ENCODE assay signal across 10 cellular contexts in the genomic region with DNA sequence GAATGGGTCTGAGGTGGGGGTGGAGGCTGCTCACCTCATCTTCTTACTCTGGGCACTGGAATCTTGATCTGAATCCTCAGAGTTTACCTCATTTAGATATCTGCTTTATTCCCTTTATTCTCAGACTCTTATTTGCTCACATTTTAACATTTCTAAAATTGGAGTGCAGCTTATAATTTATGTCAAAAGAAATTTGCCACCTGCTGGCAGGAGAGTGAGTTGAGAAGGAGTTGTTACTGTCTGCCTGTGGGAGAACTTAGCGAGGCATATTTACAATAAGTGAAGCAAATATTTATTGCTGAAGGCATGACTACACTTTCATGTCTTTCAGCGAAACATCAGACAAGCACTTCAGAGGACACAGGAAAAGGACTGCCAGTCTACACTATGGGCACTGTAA. TPM values are rescaled to one million over a fixed set of nuclear protein-coding genes. Genes with fewer than 3 reads are reported as not detected.
A peak's percentile ranks its signal among the peaks of the same experiment; 100 is the strongest.
DNase-seq lines count a peak whose midpoint lies in the region; ATAC-seq, FAIRE-seq and TF ChIP-seq lines count a peak whose summit lies in the region.
"Had no signal": no experiment of that assay in that cellular context is flagged by ENCODE, and none has a peak within 500 bp of the region (broad histone marks: within the 10 kb centered on the region; RNA-seq: fewer than 3 reads in every experiment).

No MANE protein-coding gene starts in this region.

- no peak for TF ChIP-seq POLR2A in testis (IDR thresholded peaks at IDR 0.05)

- H3K4me1 Mint-ChIP-seq in MCF 10A (ENCODE audit: insufficient read depth, unreplicated experiment): no peaks in the 10 kb centered on the region

- H3K4me1 ChIP-seq in Karpas-422 (ENCODE audit: low read length): peaks cover 3% of the 10 kb centered on the region; the same call in 1 of the 2 replicates
- no peaks in the 10 kb centered on the region for H3K4me1 ChIP-seq in testis

- FAIRE-seq in urothelium cell line (lab: Jason Lieb, UNC): no peak

- peaks cover 65% of the 10 kb centered on the region for H3K27me3 Mint-ChIP-seq in MCF 10A (ENCODE audit: insufficient read depth, unreplicated experiment)

- POLR2A ChIA-PET in MCF 10A (lab: Yijun Ruan, JAX): no interaction called here

- no peak for TF ChIP-seq RAD21 in neural cell (conservative IDR thresholded peaks at IDR 0.05)

- H3K9me2 ChIP-seq in Karpas-422 (replicated peaks; ENCODE audit: insufficient read depth, low read length) (no peaks in the 10 kb centered on the region), neural cell (ENCODE audit: insufficient read depth, low read length) (no peaks in the 10 kb centered on the region)

- H3K36me3 ChIP-seq in Karpas-422 (ENCODE audit: insufficient read depth, low read length) (no peaks in the 10 kb centered on the region), neural cell (ENCODE audit: insufficient read depth, low read length) (no peaks in the 10 kb centered on the region), testis (ENCODE audit: low read depth, missing control alignments) (no peaks in the 10 kb centered on the region)

- H3K27ac Mint-ChIP-seq in MCF 10A (ENCODE audit: low read depth, unreplicated experiment): no peak overlapping the region

- intact Hi-C loops in MCF 10A (cut with micrococcal nuclease): loop anchor here (1.0 to 2.0 kb wide), 2 partner anchors 196 to 260 kb away; no protein-coding TSS in a partner anchor
- intact Hi-C loops in testis (cut with DNase I; ENCODE audit: low total_unique reads): no loop called here

- no peak overlapping the region for H3K4me2 ChIP-seq in Karpas-422 (ENCODE audit: low read depth, low read length, poor library complexity, severe bottlenecking)
- no peak overlapping the region for H3K4me2 ChIP-seq in neural cell (ENCODE audit: low read length)

- H3F3A ChIP-seq in neural cell (ENCODE audit: insufficient read depth, low read length, poor library complexity, severe bottlenecking): no peaks in the 10 kb centered on the region

- H3K9me3 Mint-ChIP-seq in MCF 10A (ENCODE audit: unreplicated experiment): no peaks in the 10 kb centered on the region

- WGBS in testis, 2 donors: 67 to 75% methylated on average over 2 of the region's 2 CpGs

- BruUV-seq in MCF 10A (replicated peaks; lab: Mats Ljungman, UMichigan): no TSS peak

- no peaks in the 10 kb centered on the region for H3K36me3 Mint-ChIP-seq in MCF 10A (ENCODE audit: insufficient read depth, unreplicated experiment)

- DNase-seq in ELR (ENCODE audit: low read depth) (peak; percentile 55), Karpas-422 (peak; percentile 67), MCF 10A (ENCODE audit: unreplicated experiment) (peak; percentile 17), testis (no peak), urothelium cell line (ENCODE audit: low spot score) (no peak)
- DNase-seq: activated CD4-positive, CD25-positive, alpha-beta regulatory T cell; NCI-H345 had no signal

- no peak overlapping the region for H3K4me3 Mint-ChIP-seq in MCF 10A (ENCODE audit: unreplicated experiment)

- H3K79me2 ChIP-seq in Karpas-422 (ENCODE audit: low read length) (no peaks in the 10 kb centered on the region), neural cell (replicated peaks; ENCODE audit: insufficient read depth, low read length) (no peaks in the 10 kb centered on the region)

- CTCF ChIA-PET in MCF 10A (lab: Yijun Ruan, JAX): interaction anchor here (1.0 to 4.8 kb wide), 2 partner anchors 9 to 196 kb away, joined by 3 to 30 read pairs; no protein-coding TSS in a partner anchor

- H3K9me3 ChIP-seq in Karpas-422 (ENCODE audit: low read length): no peaks in the 10 kb centered on the region
- no peaks in the 10 kb centered on the region for H3K9me3 ChIP-seq in neural cell (ENCODE audit: low read length)
- H3K9me3 ChIP-seq in testis: no peaks in the 10 kb centered on the region

- TF ChIP-seq EP300 in neural cell (conservative IDR thresholded peaks at IDR 0.05; ENCODE audit: poor library complexity, severe bottlenecking): no peak

- TF ChIP-seq CTCF in MCF 10A (IDR thresholded peaks at IDR 0.05; ENCODE audit: unreplicated experiment) (peak; percentile 27), neural cell (IDR thresholded peaks at IDR 0.05; ENCODE audit: poor library complexity, severe bottlenecking) (peak; percentile 36), testis (IDR thresholded peaks at IDR 0.05) (no peak)

- no peak overlapping the region for H3K27ac ChIP-seq in Karpas-422 (ENCODE audit: low read length)
- no peak overlapping the region for H3K27ac ChIP-seq in neural cell (ENCODE audit: low read length)
- no peak overlapping the region for H3K27ac ChIP-seq in testis

- H3K4me3 ChIP-seq in Karpas-422 (ENCODE audit: low read length) (no peak overlapping the region), neural cell (ENCODE audit: low read length) (no peak overlapping the region), testis (no peak overlapping the region)

- H3K27me3 ChIP-seq in Karpas-422 (ENCODE audit: low read length) (no peaks in the 10 kb centered on the region), neural cell (ENCODE audit: insufficient read depth, low read depth, low read length) (no peaks in the 10 kb centered on the region), testis (no peaks in the 10 kb centered on the region)

- H4K20me1 ChIP-seq in Karpas-422 (ENCODE audit: insufficient read depth, low read depth, low read length) (no peaks in the 10 kb centered on the region), neural cell (ENCODE audit: insufficient read depth) (no peaks in the 10 kb centered on the region)

- H3K9ac ChIP-seq in Karpas-422 (ENCODE audit: low read length) (no peak overlapping the region), neural cell (ENCODE audit: low read length) (no peak overlapping the region)

- no peak for ATAC-seq in activated CD4-positive, CD25-positive, alpha-beta regulatory T cell treated with anti-CD3 and anti-CD28 coated beads, Interleukin-2, amount 50 U/mL, for 24 hours

- H2AFZ ChIP-seq in Karpas-422 (ENCODE audit: low read length) (no peak overlapping the region), neural cell (ENCODE audit: low read depth, low read length) (no peak overlapping the region)

TF ChIP-seq in neural cell, 6 proteins besides CTCF, POLR2A, EP300 and RAD21:
- TF ChIP-seq TAF1 (IDR thresholded peaks at IDR 0.05; ENCODE audit: low read depth) (no peak), POLR2AphosphoS5 (IDR thresholded peaks at IDR 0.05) (no peak), SMC3 (conservative IDR thresholded peaks at IDR 0.05; ENCODE audit: poor library complexity) (no peak), MXI1 (conservative IDR thresholded peaks at IDR 0.05; ENCODE audit: poor library complexity, severe bottlenecking) (no peak), EZH2 (IDR thresholded peaks at IDR 0.05; ENCODE audit: borderline replicate concordance, insufficient read depth, low read length, poor library complexity, severe bottlenecking) (no peak)
- TF ChIP-seq, protein P1, sequence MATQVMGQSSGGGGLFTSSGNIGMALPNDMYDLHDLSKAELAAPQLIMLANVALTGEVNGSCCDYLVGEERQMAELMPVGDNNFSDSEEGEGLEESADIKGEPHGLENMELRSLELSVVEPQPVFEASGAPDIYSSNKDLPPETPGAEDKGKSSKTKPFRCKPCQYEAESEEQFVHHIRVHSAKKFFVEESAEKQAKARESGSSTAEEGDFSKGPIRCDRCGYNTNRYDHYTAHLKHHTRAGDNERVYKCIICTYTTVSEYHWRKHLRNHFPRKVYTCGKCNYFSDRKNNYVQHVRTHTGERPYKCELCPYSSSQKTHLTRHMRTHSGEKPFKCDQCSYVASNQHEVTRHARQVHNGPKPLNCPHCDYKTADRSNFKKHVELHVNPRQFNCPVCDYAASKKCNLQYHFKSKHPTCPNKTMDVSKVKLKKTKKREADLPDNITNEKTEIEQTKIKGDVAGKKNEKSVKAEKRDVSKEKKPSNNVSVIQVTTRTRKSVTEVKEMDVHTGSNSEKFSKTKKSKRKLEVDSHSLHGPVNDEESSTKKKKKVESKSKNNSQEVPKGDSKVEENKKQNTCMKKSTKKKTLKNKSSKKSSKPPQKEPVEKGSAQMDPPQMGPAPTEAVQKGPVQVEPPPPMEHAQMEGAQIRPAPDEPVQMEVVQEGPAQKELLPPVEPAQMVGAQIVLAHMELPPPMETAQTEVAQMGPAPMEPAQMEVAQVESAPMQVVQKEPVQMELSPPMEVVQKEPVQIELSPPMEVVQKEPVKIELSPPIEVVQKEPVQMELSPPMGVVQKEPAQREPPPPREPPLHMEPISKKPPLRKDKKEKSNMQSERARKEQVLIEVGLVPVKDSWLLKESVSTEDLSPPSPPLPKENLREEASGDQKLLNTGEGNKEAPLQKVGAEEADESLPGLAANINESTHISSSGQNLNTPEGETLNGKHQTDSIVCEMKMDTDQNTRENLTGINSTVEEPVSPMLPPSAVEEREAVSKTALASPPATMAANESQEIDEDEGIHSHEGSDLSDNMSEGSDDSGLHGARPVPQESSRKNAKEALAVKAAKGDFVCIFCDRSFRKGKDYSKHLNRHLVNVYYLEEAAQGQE (IDR thresholded peaks at IDR 0.05; ENCODE audit: borderline replicate concordance): no peak

RNA-seq across cellular contexts. Expression of a gene that starts 16.4 kb away (rescaled TPM):
- total RNA-seq in Karpas-422 (2014; rRNA removed; shearing (Covaris generic); ENCODE audit: low replicate concordance): 0.29 and 0.89 TPM in 2 replicates
- total RNA-seq in MCF 10A (2022) (not detected in 2 replicates), testis (1 to 10 TPM; 1.1 to 1.3 TPM)
- polyA plus RNA-seq in neural cell (not detected in 2 replicates), testis (ENCODE audit: insufficient read depth, low read depth, low replicate concordance) (1.6 TPM)
- polyA minus RNA-seq in neural cell: 0.46 TPM in 1 of 2 replicates, not detected in the other
- total RNA-seq: subcutaneous adipose tissue had no signal

RNA-seq across cellular contexts. Expression of a gene that starts 23.0 kb away (rescaled TPM):
- total RNA-seq in Karpas-422 (2014; rRNA removed; shearing (Covaris generic); ENCODE audit: low replicate concordance): 9.2 and 10.2 TPM in 2 replicates
- total RNA-seq in MCF 10A (2022) (1.1 and 1.8 TPM in 2 replicates), testis (1 to 10 TPM; 8.3 to 9.1 TPM)
- polyA plus RNA-seq in neural cell (0.76 and 1.8 TPM in 2 replicates), testis (ENCODE audit: insufficient read depth, low read depth, low replicate concordance) (7.1 TPM)
- 2.4 and 2.5 TPM in 2 replicates for polyA minus RNA-seq in neural cell

Comparison
In these comparisons a context has a peak if more than half of its experiments do, and no peak if none do; other contexts are left out.
1. DNase-seq: peak in ELR (single experiment), Karpas-422 (single experiment) and MCF 10A (single experiment); none in testis (single experiment) and urothelium cell line (single experiment).
2. CTCF ChIP-seq: peak in MCF 10A (single experiment) and neural cell (single experiment); none in testis (0 of 3).